Comparison of ENCODE assay signal across 12 cellular contexts in genomic region chr4:39614487-39615162, GRCh38. TPM values are rescaled to one million over a fixed set of nuclear protein-coding genes. Genes with fewer than 3 reads are reported as not detected.
A peak's percentile ranks its signal among the peaks of the same experiment; 100 is the strongest.
DNase-seq lines count a peak whose midpoint lies in the region; ATAC-seq, FAIRE-seq and TF ChIP-seq lines count a peak whose summit lies in the region.
"Had no signal": no experiment of that assay in that cellular context is flagged by ENCODE, and none has a peak within 500 bp of the region (broad histone marks: within the 10 kb centered on the region; RNA-seq: fewer than 3 reads in every experiment).

No MANE protein-coding gene starts in this region.

- SMC1A ChIA-PET in GM12878 (lab: Charles Lee; ENCODE audit: uncharacterized antibody, unreplicated experiment): interaction anchor here (0.5 to 11.3 kb wide), 5 partner anchors 12 to 613 kb away, joined by 3 to 254 read pairs (median 10); partner anchors contain the start of genes SMIM14 and UGDH

- TSS peak; percentile 9 for BruUV-seq in GM12878 (replicated peaks; lab: Mats Ljungman, UMichigan)

- TF ChIP-seq POLR2A in GM12878 (IDR thresholded peaks at IDR 0.05; ENCODE audit: low read depth, low read length) (no peak), erythroblast (IDR thresholded peaks at IDR 0.05; ENCODE audit: low read length) (no peak)

- no peaks in the 10 kb centered on the region for H3K9me3 ChIP-seq in GM12878 (replicated peaks; ENCODE audit: control insufficient read depth, insufficient read depth, low read length)
- no peaks in the 10 kb centered on the region for H3K9me3 ChIP-seq in CD4-positive, alpha-beta memory T cell (ENCODE audit: control insufficient read depth in 1 of 2, low read length in 2 of 2)
- H3K9me3 ChIP-seq: right lobe of liver had no signal

- TF ChIP-seq RAD21 in GM12878 (IDR thresholded peaks at IDR 0.05; ENCODE audit: insufficient read depth, low read depth, low read length): no peak

- H3K27ac ChIP-seq in GM12878 (ENCODE audit: control insufficient read depth, insufficient read depth): peak overlapping the region; percentile 91
- H3K27ac ChIP-seq in CD4-positive, alpha-beta memory T cell (ENCODE audit: low read depth, low read length): no peak overlapping the region
- H3K27ac ChIP-seq: epithelial cell of prostate, right lobe of liver had no signal

- TF ChIP-seq CTCF in HFFc6 (IDR thresholded peaks at IDR 0.05) (no peak), GM12878 (IDR thresholded peaks at IDR 0.05 in 2 of 3, conservative IDR thresholded peaks at IDR 0.05 in 1 of 3; ENCODE audit: control insufficient read depth in 2 of 3, extremely low read depth in 1 of 3, insufficient read depth in 1 of 3, low read depth in 3 of 3, low read length in 3 of 3) (no peak)

- H3K9me3 Mint-ChIP-seq in HFFc6: no peaks in the 10 kb centered on the region
- no peaks in the 10 kb centered on the region for H3K9me3 Mint-ChIP-seq in CD4-positive, alpha-beta memory T cell

- H2AFZ ChIP-seq in GM12878 (ENCODE audit: control insufficient read depth, low read depth, low read length): no peak overlapping the region

- FAIRE-seq in GM12878 (lab: Jason Lieb, UNC): no peak

- H3K36me3 ChIP-seq in GM12878 (ENCODE audit: control insufficient read depth in 2 of 2, insufficient read depth in 2 of 2, low read length in 1 of 2): no peaks in the 10 kb centered on the region; a peak in 1 of 4 replicates
- H3K36me3 ChIP-seq in CD4-positive, alpha-beta memory T cell (ENCODE audit: insufficient read depth, low read length): no peaks in the 10 kb centered on the region

- POLR2A ChIA-PET in GM12878 (lab: Charles Lee): interaction anchor here (0.6 to 10.0 kb wide), 4 partner anchors 9 to 87 kb away, joined by 4 to 129 read pairs (median 54); partner anchors contain the start of genes SMIM14 and UGDH
- POLR2A ChIA-PET in CD4-positive, alpha-beta memory T cell (lab: Charles Lee; ENCODE audit: partially characterized antibody): no interaction called here

- H3K27me3 Mint-ChIP-seq in HFFc6 (ENCODE audit: insufficient read depth): 0 out of 2 replicates have a peak, but pooled peaks cover 4% of the 10 kb centered on the region
- H3K27me3 Mint-ChIP-seq in CD4-positive, alpha-beta memory T cell: no peaks in the 10 kb centered on the region

- H4K20me1 ChIP-seq in GM12878 (ENCODE audit: control insufficient read depth, insufficient read depth): no peaks in the 10 kb centered on the region

- ATAC-seq in GM12878: peak; percentile 50

- intact Hi-C loops in GM12878 (cut with micrococcal nuclease; ENCODE audit: unreplicated experiment): loop anchor here (5.0 kb wide), 2 partner anchors 83 to 157 kb away; partner anchors contain the start of genes LIAS, RPL9 and UBE2K
- intact Hi-C loops in CD4-positive, alpha-beta memory T cell (cut with micrococcal nuclease): no loop called here

- CTCF ChIA-PET in GM12878 (lab: Yijun Ruan, JAX): interaction anchor here (1.4 to 9.9 kb wide), 2 partner anchors 9 to 22 kb away, joined by 6 to 65 read pairs; no protein-coding TSS in a partner anchor
- CTCF ChIA-PET in CD4-positive, alpha-beta memory T cell (lab: Charles Lee; ENCODE audit: partially characterized antibody): no interaction called here

- TF ChIP-seq EP300 in GM12878 (IDR thresholded peaks at IDR 0.05; ENCODE audit: borderline replicate concordance in 1 of 2, control insufficient read depth in 1 of 2, low read depth in 2 of 2, low read length in 2 of 2): peak; percentile 53 to 70; a peak in 3 of 4 replicates

- H3K4me2 ChIP-seq in GM12878 (ENCODE audit: control insufficient read depth, insufficient read depth): peak overlapping the region; percentile 89; the same call in 1 of the 2 replicates

- 0 out of 2 replicates have a peak, but pooled peaks cover 4% of the 10 kb centered on the region for H3K36me3 Mint-ChIP-seq in HFFc6 (ENCODE audit: low read depth)
- H3K36me3 Mint-ChIP-seq in CD4-positive, alpha-beta memory T cell: peaks cover 8% of the 10 kb centered on the region in 2 donors

- H3K79me2 ChIP-seq in GM12878 (ENCODE audit: control insufficient read depth, insufficient read depth, low read length): peaks cover 53% of the 10 kb centered on the region

- peaks cover 47% of the 10 kb centered on the region for H3K4me1 Mint-ChIP-seq in HFFc6 (ENCODE audit: low read depth)
- H3K4me1 Mint-ChIP-seq in CD4-positive, alpha-beta memory T cell: no peaks in the 10 kb centered on the region

- H3K27ac Mint-ChIP-seq in HFFc6: no peak overlapping the region
- H3K27ac Mint-ChIP-seq in CD4-positive, alpha-beta memory T cell: no peak overlapping the region

- H3K4me1 ChIP-seq in GM12878 (ENCODE audit: control insufficient read depth, insufficient read depth, low read length): peaks cover 59% of the 10 kb centered on the region
- H3K4me1 ChIP-seq in CD4-positive, alpha-beta memory T cell (ENCODE audit: insufficient read depth, low read length): no peaks in the 10 kb centered on the region

- H3K4me3 Mint-ChIP-seq in HFFc6: no peak overlapping the region
- H3K4me3 Mint-ChIP-seq in CD4-positive, alpha-beta memory T cell: no peak overlapping the region

- H3K4me3 ChIP-seq in GM12878: peak overlapping the region; percentile 48; the same call in 1 of the 2 replicates
- no peak overlapping the region for H3K4me3 ChIP-seq in CD4-positive, alpha-beta memory T cell (ENCODE audit: low read length in 2 of 2)
- H3K4me3 ChIP-seq: right lobe of liver had no signal

- WGBS in GM12878 (ENCODE audit: insufficient coverage, insufficient replicate concordance, low lambda C conversion rate, missing lambda C conversion rate): 73% methylated on average over 3 of the region's 3 CpGs

- no peaks in the 10 kb centered on the region for H3K27me3 ChIP-seq in GM12878 (replicated peaks in 1 of 2; ENCODE audit: control insufficient read depth in 2 of 2, insufficient read depth in 2 of 2, low read length in 1 of 2)
- no peaks in the 10 kb centered on the region for H3K27me3 ChIP-seq in CD4-positive, alpha-beta memory T cell (ENCODE audit: insufficient read depth, low read length)
- H3K27me3 ChIP-seq: right lobe of liver had no signal

- H3K9ac ChIP-seq in GM12878 (ENCODE audit: control insufficient read depth, insufficient read depth, low read length): 0 out of 2 replicates have a peak overlapping the region, but pooled peaks have one; percentile 28

- in situ Hi-C loops in GM12878 (cut with MboI): loop anchor here (25.0 kb wide), 1 partner anchor 1477 kb away; no protein-coding TSS in a partner anchor

- DNase-seq in AG08396 (ENCODE audit: low spot score): peak; percentile 30
- DNase-seq in HFFc6: peak; percentile 57
- no peak for DNase-seq in GM12878 (ENCODE audit: low read depth, low spot score)
- peak; percentile 49 to 80 for DNase-seq in lung microvascular endothelial cell (ENCODE audit: low read depth in 2 of 2)
- no peak for DNase-seq in CD4-positive, alpha-beta memory T cell
- no peak for DNase-seq in NK-92 treated with Interleukin-12 subunit alpha and Interleukin-12 subunit beta, amount 100 ng/mL, for 24 hours (lab: John Stamatoyannopoulos, UW)
- no peak for DNase-seq in cerebellar nuclear complex (lab: John Stamatoyannopoulos, UW)
- no peak for DNase-seq in erythroblast (lab: John Stamatoyannopoulos, UW)
- DNase-seq: activated naive CD4-positive, alpha-beta T cell; NCI-H2029; right lobe of liver had no signal

- RAD21 ChIA-PET in GM12878 (lab: Charles Lee; ENCODE audit: unreplicated experiment): interaction anchor here (0.6 to 11.2 kb wide), 6 partner anchors 11 to 854 kb away, joined by 3 to 217 read pairs (median 10); partner anchors contain the start of genes SMIM14 and UGDH

TF ChIP-seq in GM12878, 131 proteins besides CTCF, POLR2A, EP300 and RAD21 (continues in another document):
- TF ChIP-seq EGR1 (IDR thresholded peaks at IDR 0.05; ENCODE audit: borderline replicate concordance in 1 of 2, low read depth in 2 of 2, low read length in 2 of 2) (no peak), YBX1 (IDR thresholded peaks at IDR 0.05) (no peak), IKZF1 (conservative IDR thresholded peaks at IDR 0.05) (peak; percentile 88), SREBF1 (IDR thresholded peaks at IDR 0.05; ENCODE audit: low read length) (no peak), USF2 (IDR thresholded peaks at IDR 0.05; ENCODE audit: borderline replicate concordance, low read depth, low read length) (no peak), IRF4 (IDR thresholded peaks at IDR 0.05; ENCODE audit: low read depth, low read length) (peak; percentile 69; the same call in 1 of the 2 replicates), TCF7 (IDR thresholded peaks at IDR 0.05; ENCODE audit: borderline replicate concordance) (no peak)

RNA-seq across cellular contexts. Expression of gene SMIM14, which starts 24.0 kb away (rescaled TPM):
- 10 to 100 TPM; 26.6 to 35.0 (median 29.2) TPM for total RNA-seq in HFFc6 (2021; fragmentation: NEBNext Ultra II Directional; extraction: Animal tissue kit (Norgen Biotek cat#: 25700))
- 18.3 and 21.1 TPM in 2 replicates for total RNA-seq in GM12878 (2013; cell fraction: nucleolus; rRNA removed)
- 125 and 226 TPM in 2 replicates for total RNA-seq in GM12878 (2014; rRNA removed)
- 184 and 186 TPM in 2 replicates for total RNA-seq in GM12878 (2014; rRNA removed; fragmentation: Illumina TruSeq; extraction: Trizol)
- 182 and 190 TPM in 2 replicates for total RNA-seq in GM12878 (2021)
- 31.2 TPM for polyA plus RNA-seq in GM12878 (2011; ENCODE audit: low read depth)
- polyA plus RNA-seq in GM12878 (2011; rRNA removed): 475 and 622 TPM in 2 replicates
- 192 and 213 TPM in 2 replicates for polyA plus RNA-seq in GM12878 (2011; cell fraction: cytosol; rRNA removed)
- 94.6 and 109 TPM in 2 replicates for polyA plus RNA-seq in GM12878 (2011; cell fraction: nucleus; rRNA removed)
- polyA plus RNA-seq in GM12878 (2012): 72.3 and 88.3 TPM in 2 replicates
- 208 and 257 TPM in 2 replicates for polyA plus RNA-seq in GM12878 (2014; fragmentation: Illumina TruSeq; extraction: Trizol)
- polyA plus RNA-seq in GM12878 (2014; fragmentation: Nextera tagmentation; extraction: Ambion mirVana): 100 to 1,000 TPM; 585 to 671 TPM
- polyA plus RNA-seq in GM12878 (2014; rRNA removed): 92.3 and 161 TPM in 2 replicates
- 100 to 1,000 TPM; 144 to 173 TPM for polyA plus RNA-seq in GM12878 (2016; fragmentation: Nextera tagmentation; extraction: Ambion mirVana)
- 420 and 536 TPM in 2 replicates for polyA minus RNA-seq in GM12878 (2011; rRNA and poly(A)+ RNA removed)
- polyA minus RNA-seq in GM12878 (2011; cell fraction: cytosol; rRNA and poly(A)+ RNA removed): 87.4 and 119 TPM in 2 replicates
- polyA minus RNA-seq in GM12878 (2011; cell fraction: nucleus; rRNA and poly(A)+ RNA removed): 10.2 and 13.1 TPM in 2 replicates
- total RNA-seq in lung microvascular endothelial cell: 12.6 and 17.7 TPM in 2 replicates
- 10 to 100 TPM; 15.5 to 19.4 TPM for total RNA-seq in CD4-positive, alpha-beta memory T cell
- 10 to 100 TPM; 36.8 to 54.4 TPM for polyA plus RNA-seq in CD4-positive, alpha-beta memory T cell

Comparison
In these comparisons a context has a peak if more than half of its experiments do, and no peak if none do; other contexts are left out.
1. DNase-seq: peak in AG08396 (single experiment), HFFc6 (single experiment) and lung microvascular endothelial cell (2 of 2); none in GM12878 (single experiment), CD4-positive, alpha-beta memory T cell (0 of 5), NK-92 treated with Interleukin-12 subunit alpha and Interleukin-12 subunit beta, amount 100 ng/mL, for 24 hours (single experiment), cerebellar nuclear complex (0 of 2) and erythroblast (0 of 2).